1 cellular context compared by ENCODE assay signal in genomic region chr10:95656291-95657164, GRCh38.
TF ChIP-seq lines count a peak whose summit lies in the region.

Gene ALDH18A1, minus strand, starts transcription at chr10:95656711. Its CDS starts 3,334 bp downstream, at chr10:95653377.

TF ChIP-seq in K562, 482 proteins besides CTCF, POLR2A, EP300 and RAD21 (continued from another document and continues in another):
- TF ChIP-seq SIN3A (IDR thresholded peaks at IDR 0.05; ENCODE audit: borderline replicate concordance in 2 of 2, control insufficient read depth in 1 of 2, low read depth in 2 of 2, low read length in 2 of 2) (peak in 1 of 2 experiments; percentile 47; a peak in 1 of 4 replicates), ZFX (CRISPR knock-in tag; IDR thresholded peaks at IDR 0.05) (peak; percentile 87), ZNF324 (CRISPR knock-in tag; IDR thresholded peaks at IDR 0.05) (no peak), ZNF174 (CRISPR knock-in tag; IDR thresholded peaks at IDR 0.05) (no peak), WHSC1 (IDR thresholded peaks at IDR 0.05; ENCODE audit: low read length) (no peak), ZNF695 (CRISPR knock-in tag; IDR thresholded peaks at IDR 0.05) (no peak), SRSF7 (optimal IDR thresholded peaks at IDR 0.05; ENCODE audit: low read depth, low read length) (no peak), ZNF551 (CRISPR knock-in tag; IDR thresholded peaks at IDR 0.05) (no peak), SP1 (CRISPR knock-in tag; IDR thresholded peaks at IDR 0.05) (peak; percentile 67), SMAD1 (IDR thresholded peaks at IDR 0.05; ENCODE audit: low read depth, low read length, partially characterized antibody) (no peak), TARDBP (IDR thresholded peaks at IDR 0.05) (no peak), CBX1 (IDR thresholded peaks at IDR 0.05; ENCODE audit: low read depth) (no peak), ZBED1 (IDR thresholded peaks at IDR 0.05) (no peak), ARNT (IDR thresholded peaks at IDR 0.05) (no peak), ZNF431 (CRISPR knock-in tag; IDR thresholded peaks at IDR 0.05) (no peak), DLX4 (CRISPR knock-in tag; IDR thresholded peaks at IDR 0.05) (no peak), ZNF347 (CRISPR knock-in tag; IDR thresholded peaks at IDR 0.05; ENCODE audit: low read depth) (no peak), KDM2B (CRISPR knock-in tag; IDR thresholded peaks at IDR 0.05) (no peak), ZNF133 (CRISPR knock-in tag; IDR thresholded peaks at IDR 0.05) (no peak), BMI1 (IDR thresholded peaks at IDR 0.05; ENCODE audit: low read length) (no peak), MTA1 (IDR thresholded peaks at IDR 0.05; ENCODE audit: borderline replicate concordance) (peak; percentile 82), PHTF2 (CRISPR knock-in tag; IDR thresholded peaks at IDR 0.05) (no peak), RBM39 (optimal IDR thresholded peaks at IDR 0.05; ENCODE audit: low read depth, low read length) (no peak), NKRF (IDR thresholded peaks at IDR 0.05; ENCODE audit: borderline replicate concordance) (peak; percentile 57; the same call in 1 of the 2 replicates), LCOR (CRISPR knock-in tag; IDR thresholded peaks at IDR 0.05) (no peak), ETV1 (tag; conservative IDR thresholded peaks at IDR 0.05; ENCODE audit: low read depth) (no peak), TFAM (CRISPR knock-in tag; conservative IDR thresholded peaks at IDR 0.05) (no peak), KLF1 (tag; IDR thresholded peaks at IDR 0.05) (no peak), ZNF124 (CRISPR knock-in tag; IDR thresholded peaks at IDR 0.05) (no peak), REST (CRISPR knock-in tag; IDR thresholded peaks at IDR 0.05; ENCODE audit: low read depth) (no peak), ESRRB (CRISPR knock-in tag; IDR thresholded peaks at IDR 0.05; ENCODE audit: borderline replicate concordance) (no peak), ADNP (tag; IDR thresholded peaks at IDR 0.05) (no peak), ETS2 (tag; IDR thresholded peaks at IDR 0.05; ENCODE audit: borderline replicate concordance, poor library complexity, severe bottlenecking) (no peak), ZBTB43 (CRISPR knock-in tag; IDR thresholded peaks at IDR 0.05) (peak; percentile 22; the same call in 1 of the 2 replicates), ZNF217 (CRISPR knock-in tag; IDR thresholded peaks at IDR 0.05) (no peak), THAP12 (CRISPR knock-in tag; IDR thresholded peaks at IDR 0.05) (no peak), POLR2AphosphoS5 (IDR thresholded peaks at IDR 0.05; ENCODE audit: control insufficient read depth, insufficient read depth, low read depth, low read length) (no peak), LARP7 (IDR thresholded peaks at IDR 0.05) (no peak), CBFA2T2 (conservative IDR thresholded peaks at IDR 0.05) (no peak), L3MBTL2 (IDR thresholded peaks at IDR 0.05) (peak; percentile 66; the same call in 1 of the 2 replicates), ZBTB9 (CRISPR knock-in tag; IDR thresholded peaks at IDR 0.05) (no peak)
- TF ChIP-seq, protein P1, sequence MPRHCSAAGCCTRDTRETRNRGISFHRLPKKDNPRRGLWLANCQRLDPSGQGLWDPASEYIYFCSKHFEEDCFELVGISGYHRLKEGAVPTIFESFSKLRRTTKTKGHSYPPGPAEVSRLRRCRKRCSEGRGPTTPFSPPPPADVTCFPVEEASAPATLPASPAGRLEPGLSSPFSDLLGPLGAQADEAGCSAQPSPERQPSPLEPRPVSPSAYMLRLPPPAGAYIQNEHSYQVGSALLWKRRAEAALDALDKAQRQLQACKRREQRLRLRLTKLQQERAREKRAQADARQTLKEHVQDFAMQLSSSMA (CRISPR knock-in tag; IDR thresholded peaks at IDR 0.05), result no peak
- TF ChIP-seq, protein P2, sequence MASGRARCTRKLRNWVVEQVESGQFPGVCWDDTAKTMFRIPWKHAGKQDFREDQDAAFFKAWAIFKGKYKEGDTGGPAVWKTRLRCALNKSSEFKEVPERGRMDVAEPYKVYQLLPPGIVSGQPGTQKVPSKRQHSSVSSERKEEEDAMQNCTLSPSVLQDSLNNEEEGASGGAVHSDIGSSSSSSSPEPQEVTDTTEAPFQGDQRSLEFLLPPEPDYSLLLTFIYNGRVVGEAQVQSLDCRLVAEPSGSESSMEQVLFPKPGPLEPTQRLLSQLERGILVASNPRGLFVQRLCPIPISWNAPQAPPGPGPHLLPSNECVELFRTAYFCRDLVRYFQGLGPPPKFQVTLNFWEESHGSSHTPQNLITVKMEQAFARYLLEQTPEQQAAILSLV (tag; IDR thresholded peaks at IDR 0.05), result no peak
- TF ChIP-seq, protein P3, sequence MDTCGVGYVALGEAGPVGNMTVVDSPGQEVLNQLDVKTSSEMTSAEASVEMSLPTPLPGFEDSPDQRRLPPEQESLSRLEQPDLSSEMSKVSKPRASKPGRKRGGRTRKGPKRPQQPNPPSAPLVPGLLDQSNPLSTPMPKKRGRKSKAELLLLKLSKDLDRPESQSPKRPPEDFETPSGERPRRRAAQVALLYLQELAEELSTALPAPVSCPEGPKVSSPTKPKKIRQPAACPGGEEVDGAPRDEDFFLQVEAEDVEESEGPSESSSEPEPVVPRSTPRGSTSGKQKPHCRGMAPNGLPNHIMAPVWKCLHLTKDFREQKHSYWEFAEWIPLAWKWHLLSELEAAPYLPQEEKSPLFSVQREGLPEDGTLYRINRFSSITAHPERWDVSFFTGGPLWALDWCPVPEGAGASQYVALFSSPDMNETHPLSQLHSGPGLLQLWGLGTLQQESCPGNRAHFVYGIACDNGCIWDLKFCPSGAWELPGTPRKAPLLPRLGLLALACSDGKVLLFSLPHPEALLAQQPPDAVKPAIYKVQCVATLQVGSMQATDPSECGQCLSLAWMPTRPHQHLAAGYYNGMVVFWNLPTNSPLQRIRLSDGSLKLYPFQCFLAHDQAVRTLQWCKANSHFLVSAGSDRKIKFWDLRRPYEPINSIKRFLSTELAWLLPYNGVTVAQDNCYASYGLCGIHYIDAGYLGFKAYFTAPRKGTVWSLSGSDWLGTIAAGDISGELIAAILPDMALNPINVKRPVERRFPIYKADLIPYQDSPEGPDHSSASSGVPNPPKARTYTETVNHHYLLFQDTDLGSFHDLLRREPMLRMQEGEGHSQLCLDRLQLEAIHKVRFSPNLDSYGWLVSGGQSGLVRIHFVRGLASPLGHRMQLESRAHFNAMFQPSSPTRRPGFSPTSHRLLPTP (IDR thresholded peaks at IDR 0.05; ENCODE audit: borderline replicate concordance, extremely low read depth, insufficient read length), result no peak
- TF ChIP-seq, protein P4, sequence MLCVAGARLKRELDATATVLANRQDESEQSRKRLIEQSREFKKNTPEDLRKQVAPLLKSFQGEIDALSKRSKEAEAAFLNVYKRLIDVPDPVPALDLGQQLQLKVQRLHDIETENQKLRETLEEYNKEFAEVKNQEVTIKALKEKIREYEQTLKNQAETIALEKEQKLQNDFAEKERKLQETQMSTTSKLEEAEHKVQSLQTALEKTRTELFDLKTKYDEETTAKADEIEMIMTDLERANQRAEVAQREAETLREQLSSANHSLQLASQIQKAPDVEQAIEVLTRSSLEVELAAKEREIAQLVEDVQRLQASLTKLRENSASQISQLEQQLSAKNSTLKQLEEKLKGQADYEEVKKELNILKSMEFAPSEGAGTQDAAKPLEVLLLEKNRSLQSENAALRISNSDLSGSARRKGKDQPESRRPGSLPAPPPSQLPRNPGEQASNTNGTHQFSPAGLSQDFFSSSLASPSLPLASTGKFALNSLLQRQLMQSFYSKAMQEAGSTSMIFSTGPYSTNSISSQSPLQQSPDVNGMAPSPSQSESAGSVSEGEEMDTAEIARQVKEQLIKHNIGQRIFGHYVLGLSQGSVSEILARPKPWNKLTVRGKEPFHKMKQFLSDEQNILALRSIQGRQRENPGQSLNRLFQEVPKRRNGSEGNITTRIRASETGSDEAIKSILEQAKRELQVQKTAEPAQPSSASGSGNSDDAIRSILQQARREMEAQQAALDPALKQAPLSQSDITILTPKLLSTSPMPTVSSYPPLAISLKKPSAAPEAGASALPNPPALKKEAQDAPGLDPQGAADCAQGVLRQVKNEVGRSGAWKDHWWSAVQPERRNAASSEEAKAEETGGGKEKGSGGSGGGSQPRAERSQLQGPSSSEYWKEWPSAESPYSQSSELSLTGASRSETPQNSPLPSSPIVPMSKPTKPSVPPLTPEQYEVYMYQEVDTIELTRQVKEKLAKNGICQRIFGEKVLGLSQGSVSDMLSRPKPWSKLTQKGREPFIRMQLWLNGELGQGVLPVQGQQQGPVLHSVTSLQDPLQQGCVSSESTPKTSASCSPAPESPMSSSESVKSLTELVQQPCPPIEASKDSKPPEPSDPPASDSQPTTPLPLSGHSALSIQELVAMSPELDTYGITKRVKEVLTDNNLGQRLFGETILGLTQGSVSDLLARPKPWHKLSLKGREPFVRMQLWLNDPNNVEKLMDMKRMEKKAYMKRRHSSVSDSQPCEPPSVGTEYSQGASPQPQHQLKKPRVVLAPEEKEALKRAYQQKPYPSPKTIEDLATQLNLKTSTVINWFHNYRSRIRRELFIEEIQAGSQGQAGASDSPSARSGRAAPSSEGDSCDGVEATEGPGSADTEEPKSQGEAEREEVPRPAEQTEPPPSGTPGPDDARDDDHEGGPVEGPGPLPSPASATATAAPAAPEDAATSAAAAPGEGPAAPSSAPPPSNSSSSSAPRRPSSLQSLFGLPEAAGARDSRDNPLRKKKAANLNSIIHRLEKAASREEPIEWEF (CRISPR knock-in tag; IDR thresholded peaks at IDR 0.05), result no peak
